Comparison of ENCODE assay signal across 8 cellular contexts in the genomic region with DNA sequence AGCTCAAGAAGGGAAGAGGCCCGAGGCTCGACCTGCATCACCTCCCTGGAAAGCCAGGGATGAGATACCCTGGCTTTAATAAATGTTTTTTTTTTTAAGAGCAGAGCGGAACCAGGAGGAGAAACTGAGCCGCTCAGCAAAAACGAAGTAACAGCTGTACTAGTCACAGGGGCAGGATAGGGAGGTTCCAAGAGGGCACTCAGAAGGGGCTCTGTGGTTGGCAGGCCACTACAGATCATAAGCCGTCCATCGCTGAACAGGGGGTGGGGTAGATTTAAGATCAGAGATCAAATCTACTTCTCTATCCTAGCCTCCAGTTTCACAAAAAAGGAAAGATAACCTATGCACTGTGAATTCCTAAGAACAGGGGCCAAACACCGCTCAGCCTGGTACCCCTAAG. TPM values are rescaled to one million over a fixed set of nuclear protein-coding genes. Genes with fewer than 3 reads are reported as not detected.
DNase-seq lines count a peak whose midpoint lies in the region; ATAC-seq, FAIRE-seq and TF ChIP-seq lines count a peak whose summit lies in the region.

No MANE protein-coding gene starts in this region.

- no peak for DNase-seq in CD4-positive, alpha-beta memory T cell
- DNase-seq in NB4 (ENCODE audit: low read depth) (peak; percentile 48), bronchial epithelial cell (ENCODE audit: low read depth) (no peak), memory B cell (ENCODE audit: low spot score in 2 of 2) (no peak), upper lobe of left lung (no peak), AG08395 (ENCODE audit: low spot score) (no peak), hippocampal formation (lab: John Stamatoyannopoulos, UW) (no peak)

- H3K27ac Mint-ChIP-seq in CD4-positive, alpha-beta memory T cell = peak overlapping the region; percentile 95 to 99 (median 99)
- H3K27ac Mint-ChIP-seq in memory B cell = peak overlapping the region; percentile 96

- no peaks in the 10 kb centered on the region for H3K27me3 ChIP-seq in CD4-positive, alpha-beta memory T cell (ENCODE audit: insufficient read depth, low read length)
- H3K27me3 ChIP-seq in bronchial epithelial cell (ENCODE audit: control insufficient read depth, insufficient read depth, low read length) (no peaks in the 10 kb centered on the region), upper lobe of left lung (no peaks in the 10 kb centered on the region)

- FAIRE-seq in bronchial epithelial cell (lab: Jason Lieb, UNC) = no peak

- H3K27me3 Mint-ChIP-seq in CD4-positive, alpha-beta memory T cell = peaks cover 1% of the 10 kb centered on the region in 2 donors
- H3K27me3 Mint-ChIP-seq in memory B cell = no peaks in the 10 kb centered on the region

- H3K9me3 ChIP-seq in CD4-positive, alpha-beta memory T cell (ENCODE audit: control insufficient read depth in 1 of 2, low read length in 2 of 2) = no peaks in the 10 kb centered on the region
- no peaks in the 10 kb centered on the region for H3K9me3 ChIP-seq in upper lobe of left lung

- peaks cover 34 to 46% of the 10 kb centered on the region in 2 donors for H3K36me3 Mint-ChIP-seq in CD4-positive, alpha-beta memory T cell
- peaks cover 22% of the 10 kb centered on the region for H3K36me3 Mint-ChIP-seq in memory B cell

- intact Hi-C loops in CD4-positive, alpha-beta memory T cell (cut with micrococcal nuclease) = loop anchor here (5.0 kb wide), 1 partner anchor 449 kb away; no protein-coding TSS in a partner anchor

- ATAC-seq in memory B cell (ENCODE audit: low read depth) (no peak), upper lobe of left lung (ENCODE audit: low FRiP score in 2 of 2) (peak in 1 of 2 donors; percentile 33), GM19324 (IDR thresholded peaks at IDR 0.05; ENCODE audit: low FRiP score, unreplicated experiment) (no peak)

- CTCF ChIA-PET in CD4-positive, alpha-beta memory T cell (lab: Charles Lee; ENCODE audit: partially characterized antibody) = interaction anchor here (0.7 to 1.0 kb wide), 2 partner anchors 16 to 17 kb away, joined by 3 read pairs; no protein-coding TSS in a partner anchor

- peak overlapping the region; percentile 89 to 97 (median 95) for H3K4me3 Mint-ChIP-seq in CD4-positive, alpha-beta memory T cell
- H3K4me3 Mint-ChIP-seq in memory B cell = peak overlapping the region; percentile 90

- POLR2A ChIA-PET in CD4-positive, alpha-beta memory T cell (lab: Charles Lee; ENCODE audit: partially characterized antibody) = interaction anchor here (0.7 to 3.4 kb wide), 9 partner anchors 10 to 906 kb away, joined by 3 to 41 read pairs (median 4); partner anchors contain the start of genes APOL2, FOXRED2 and TXN2

- H3K27ac ChIP-seq in CD4-positive, alpha-beta memory T cell (ENCODE audit: low read depth, low read length) = peak overlapping the region; percentile 87
- peak overlapping the region; percentile 85 to 96 (median 93) for H3K27ac ChIP-seq in upper lobe of left lung

- H3K36me3 ChIP-seq in CD4-positive, alpha-beta memory T cell (ENCODE audit: insufficient read depth, low read length) = peaks cover 28% of the 10 kb centered on the region
- H3K36me3 ChIP-seq in bronchial epithelial cell (ENCODE audit: control insufficient read depth, insufficient read depth, low read length) = peaks cover 30% of the 10 kb centered on the region
- peaks cover 26 to 39% (median 31%) of the 10 kb centered on the region in 4 donors for H3K36me3 ChIP-seq in upper lobe of left lung

- TF ChIP-seq CTCF in NB4 (IDR thresholded peaks at IDR 0.05; ENCODE audit: low read depth, low read length) (no peak), bronchial epithelial cell (IDR thresholded peaks at IDR 0.05; ENCODE audit: insufficient read depth, low read length, severe bottlenecking) (no peak), upper lobe of left lung (IDR thresholded peaks at IDR 0.05) (no peak)

- no peak for TF ChIP-seq EP300 in upper lobe of left lung (IDR thresholded peaks at IDR 0.05)

- 8 to 20% methylated on average over 7 to 8 of the region's 8 CpGs for WGBS in upper lobe of left lung, 2 donors

- H3K9me3 Mint-ChIP-seq in CD4-positive, alpha-beta memory T cell = peaks cover 0 to 3% (median 0%) of the 10 kb centered on the region in 8 donors
- H3K9me3 Mint-ChIP-seq in memory B cell = no peaks in the 10 kb centered on the region

- peaks cover 11 to 35% (median 16%) of the 10 kb centered on the region in 4 donors for H3K4me1 Mint-ChIP-seq in CD4-positive, alpha-beta memory T cell
- H3K4me1 Mint-ChIP-seq in memory B cell = peaks cover 6% of the 10 kb centered on the region

- no peak for TF ChIP-seq POLR2A in NB4 (IDR thresholded peaks at IDR 0.05; ENCODE audit: extremely low read depth, insufficient read length)
- no peak for TF ChIP-seq POLR2A in upper lobe of left lung (IDR thresholded peaks at IDR 0.05)

- H3K4me1 ChIP-seq in CD4-positive, alpha-beta memory T cell (ENCODE audit: insufficient read depth, low read length) = peaks cover 20% of the 10 kb centered on the region
- peaks cover 13 to 24% (median 18%) of the 10 kb centered on the region in 4 donors for H3K4me1 ChIP-seq in upper lobe of left lung

- peak overlapping the region; percentile 79 to 94 for H3K4me3 ChIP-seq in CD4-positive, alpha-beta memory T cell (ENCODE audit: low read length in 2 of 2)
- H3K4me3 ChIP-seq in NB4 (ENCODE audit: low read depth, low read length) = peak overlapping the region; percentile 79
- H3K4me3 ChIP-seq in bronchial epithelial cell (ENCODE audit: low read depth, low read length) = peak overlapping the region; percentile 79
- peak overlapping the region; percentile 76 to 99 (median 82) for H3K4me3 ChIP-seq in upper lobe of left lung

RNA-seq across cellular contexts. Expression of gene EIF3D, which starts 0.6 kb away (rescaled TPM):
- total RNA-seq in CD4-positive, alpha-beta memory T cell = 100 to 1,000 TPM; 222 to 228 TPM
- 100 to 1,000 TPM; 137 to 191 TPM for polyA plus RNA-seq in CD4-positive, alpha-beta memory T cell
- total RNA-seq in bronchial epithelial cell (442 and 1,330 TPM in 2 replicates), upper lobe of left lung (100 to 1,000 TPM; 125 to 202 (median 142) TPM)

RNA-seq across cellular contexts. Expression of gene FOXRED2, which starts 21.5 kb away (rescaled TPM):
- 1 to 10 TPM; 7.3 to 8.5 TPM for total RNA-seq in CD4-positive, alpha-beta memory T cell
- polyA plus RNA-seq in CD4-positive, alpha-beta memory T cell = 1 to 10 TPM in 1 of 2 donors, not detected in 1; 2.7 TPM
- 1.6 and 2.0 TPM in 2 replicates for total RNA-seq in bronchial epithelial cell
- 10 to 100 TPM in 4 of 6 donors, 1 to 10 TPM in 2; 6.0 to 27.2 (median 12.9) TPM for total RNA-seq in upper lobe of left lung

RNA-seq across cellular contexts. Expression of gene TXN2, which starts 46.9 kb away (rescaled TPM):
- total RNA-seq in CD4-positive, alpha-beta memory T cell = 10 to 100 TPM; 33.5 to 34.5 TPM
- 100 to 1,000 TPM; 103 to 148 TPM for polyA plus RNA-seq in CD4-positive, alpha-beta memory T cell
- total RNA-seq in bronchial epithelial cell = 17.9 and 18.1 TPM in 2 replicates
- 10 to 100 TPM; 30.4 to 69.5 (median 53.6) TPM for total RNA-seq in upper lobe of left lung
